18 cellular contexts compared by ENCODE assay signal in the genomic region with DNA sequence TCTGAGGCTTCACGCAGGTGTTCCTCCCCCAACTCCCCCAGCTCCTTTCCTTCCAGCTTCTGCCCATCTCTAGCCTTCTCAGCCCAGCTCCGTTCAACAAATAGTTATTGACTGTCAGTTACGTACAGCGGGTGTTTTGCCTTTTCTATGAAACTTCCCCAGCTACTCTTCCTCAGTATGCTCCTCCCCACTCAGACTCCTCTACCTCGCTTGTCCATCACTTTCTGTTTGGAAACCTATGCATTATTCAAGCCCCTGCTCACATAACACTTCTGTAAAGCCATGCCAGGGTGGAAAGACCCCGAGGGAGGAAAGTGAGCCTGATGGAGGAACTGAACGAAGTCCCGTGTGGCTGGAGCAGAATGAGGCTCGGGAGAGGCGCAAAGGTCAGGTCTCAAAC. TPM values are rescaled to one million over a fixed set of nuclear protein-coding genes. Genes with fewer than 3 reads are reported as not detected.
DNase-seq lines count a peak whose midpoint lies in the region; ATAC-seq and TF ChIP-seq lines count a peak whose summit lies in the region.
"Had no signal": no experiment of that assay in that cellular context is flagged by ENCODE, and none has a peak within 500 bp of the region (broad histone marks: within the 10 kb centered on the region; RNA-seq: fewer than 3 reads in every experiment).

No MANE protein-coding gene starts in this region.

- peaks cover 53% of the 10 kb centered on the region for H3K27me3 Mint-ChIP-seq in activated naive CD8-positive, alpha-beta T cell
- peaks cover 87% of the 10 kb centered on the region for H3K27me3 Mint-ChIP-seq in activated naive CD8-positive, alpha-beta T cell treated with anti-CD3 and anti-CD28 coated beads, Interleukin-2, amount 50 U/mL, for 24 hours
- H3K27me3 Mint-ChIP-seq in central memory CD8-positive, alpha-beta T cell: peaks cover 95% of the 10 kb centered on the region
- peaks cover 49 to 95% (median 75%) of the 10 kb centered on the region in 5 donors for H3K27me3 Mint-ChIP-seq in naive thymus-derived CD8-positive, alpha-beta T cell
- peaks cover 96% of the 10 kb centered on the region for H3K27me3 Mint-ChIP-seq in type B pancreatic cell

- POLR2A ChIA-PET in naive thymus-derived CD8-positive, alpha-beta T cell (lab: Charles Lee): no interaction called here

- TF ChIP-seq CTCF in type B pancreatic cell (conservative IDR thresholded peaks at IDR 0.05): no peak

- H3K4me3 Mint-ChIP-seq in activated naive CD8-positive, alpha-beta T cell: peak overlapping the region; percentile 55
- no peak overlapping the region for H3K4me3 Mint-ChIP-seq in activated naive CD8-positive, alpha-beta T cell treated with anti-CD3 and anti-CD28 coated beads, Interleukin-2, amount 50 U/mL, for 24 hours
- peak overlapping the region; percentile 0 for H3K4me3 Mint-ChIP-seq in central memory CD8-positive, alpha-beta T cell
- H3K4me3 Mint-ChIP-seq in naive thymus-derived CD8-positive, alpha-beta T cell: peak overlapping the region in 6 of 10 donors; percentile 2 to 55 (median 36)
- peak overlapping the region; percentile 30 for H3K4me3 Mint-ChIP-seq in type B pancreatic cell

- no peak for ATAC-seq in activated naive CD8-positive, alpha-beta T cell treated with anti-CD3 and anti-CD28 coated beads, Interleukin-2, amount 50 U/mL, for 24 hours
- ATAC-seq in central memory CD8-positive, alpha-beta T cell (replicated peaks; ENCODE audit: extremely low read depth, poor library complexity, severe bottlenecking): no peak
- ATAC-seq in naive thymus-derived CD8-positive, alpha-beta T cell: no peak

- H3K4me1 Mint-ChIP-seq in activated naive CD8-positive, alpha-beta T cell (ENCODE audit: low read depth): peaks cover 22% of the 10 kb centered on the region
- H3K4me1 Mint-ChIP-seq in activated naive CD8-positive, alpha-beta T cell treated with anti-CD3 and anti-CD28 coated beads, Interleukin-2, amount 50 U/mL, for 24 hours: peaks cover 20% of the 10 kb centered on the region
- H3K4me1 Mint-ChIP-seq in central memory CD8-positive, alpha-beta T cell: peaks cover 21% of the 10 kb centered on the region
- peaks cover 17 to 28% (median 24%) of the 10 kb centered on the region in 4 donors for H3K4me1 Mint-ChIP-seq in naive thymus-derived CD8-positive, alpha-beta T cell
- H3K4me1 Mint-ChIP-seq in type B pancreatic cell (ENCODE audit: unreplicated experiment): peaks cover 13% of the 10 kb centered on the region

- no peaks in the 10 kb centered on the region for H3K36me3 Mint-ChIP-seq in activated naive CD8-positive, alpha-beta T cell
- no peaks in the 10 kb centered on the region for H3K36me3 Mint-ChIP-seq in activated naive CD8-positive, alpha-beta T cell treated with anti-CD3 and anti-CD28 coated beads, Interleukin-2, amount 50 U/mL, for 24 hours (ENCODE audit: low read depth)
- H3K36me3 Mint-ChIP-seq in central memory CD8-positive, alpha-beta T cell (ENCODE audit: insufficient read depth): no peaks in the 10 kb centered on the region
- H3K36me3 Mint-ChIP-seq in naive thymus-derived CD8-positive, alpha-beta T cell: peaks cover 0 to 11% (median 10%) of the 10 kb centered on the region in 3 donors
- H3K36me3 Mint-ChIP-seq in type B pancreatic cell: peaks cover 4% of the 10 kb centered on the region

- H3K9me3 Mint-ChIP-seq in activated naive CD8-positive, alpha-beta T cell (ENCODE audit: low read depth): no peaks in the 10 kb centered on the region
- no peaks in the 10 kb centered on the region for H3K9me3 Mint-ChIP-seq in activated naive CD8-positive, alpha-beta T cell treated with anti-CD3 and anti-CD28 coated beads, Interleukin-2, amount 50 U/mL, for 24 hours
- H3K9me3 Mint-ChIP-seq in central memory CD8-positive, alpha-beta T cell: no peaks in the 10 kb centered on the region
- no peaks in the 10 kb centered on the region for H3K9me3 Mint-ChIP-seq in naive thymus-derived CD8-positive, alpha-beta T cell
- no peaks in the 10 kb centered on the region for H3K9me3 Mint-ChIP-seq in type B pancreatic cell

- DNase-seq in activated naive CD8-positive, alpha-beta T cell treated with anti-CD3 and anti-CD28 coated beads, Interleukin-2, amount 50 U/mL, for 24 hours: no peak
- no peak for DNase-seq in central memory CD8-positive, alpha-beta T cell (ENCODE audit: low spot score in 2 of 2)
- no peak for DNase-seq in naive thymus-derived CD8-positive, alpha-beta T cell
- DNase-seq in type B pancreatic cell (ENCODE audit: extremely low spot score, unreplicated experiment) (no peak), NCI-H1092 (lab: John Stamatoyannopoulos, UW) (no peak), NCI-H2081 (lab: John Stamatoyannopoulos, UW) (no peak), GF-D8 (lab: John Stamatoyannopoulos, UW) (no peak)
- DNase-seq: 8988T; CD8-positive, alpha-beta memory T cell; COR-L47; DMS 273 treated with DMSO at 0.1 percent for 48 hours; DMS53; DND-41; EL had no signal

- no peak overlapping the region for H3K27ac Mint-ChIP-seq in activated naive CD8-positive, alpha-beta T cell
- H3K27ac Mint-ChIP-seq in activated naive CD8-positive, alpha-beta T cell treated with anti-CD3 and anti-CD28 coated beads, Interleukin-2, amount 50 U/mL, for 24 hours: no peak overlapping the region
- no peak overlapping the region for H3K27ac Mint-ChIP-seq in central memory CD8-positive, alpha-beta T cell (ENCODE audit: low read depth)
- H3K27ac Mint-ChIP-seq in naive thymus-derived CD8-positive, alpha-beta T cell: peak overlapping the region in 2 of 10 donors; percentile 51 to 79
- H3K27ac Mint-ChIP-seq in type B pancreatic cell: no peak overlapping the region

RNA-seq across cellular contexts. Expression of gene NR2E1, which starts 44.2 kb away (rescaled TPM):
- not detected for total RNA-seq in naive thymus-derived CD8-positive, alpha-beta T cell
- polyA plus RNA-seq in naive thymus-derived CD8-positive, alpha-beta T cell: not detected
- total RNA-seq in type B pancreatic cell (ENCODE audit: low replicate concordance): 0.26 TPM in 1 of 2 replicates, not detected in the other
- total RNA-seq: A673; CD8-positive, alpha-beta memory T cell; HT-29 had no signal
- polyA plus RNA-seq: AG04450; CD8-positive, alpha-beta memory T cell had no signal

RNA-seq across cellular contexts. Expression of gene OSTM1, which starts 47.1 kb away (rescaled TPM):
- total RNA-seq in naive thymus-derived CD8-positive, alpha-beta T cell: 10 to 100 TPM; 40.8 to 42.9 TPM
- polyA plus RNA-seq in naive thymus-derived CD8-positive, alpha-beta T cell: 10 to 100 TPM; 34.1 to 49.6 (median 40.3) TPM
- total RNA-seq in type B pancreatic cell (ENCODE audit: low replicate concordance): 7.3 and 14.5 TPM in 2 replicates
